ENCODE assay signal across 28 cellular contexts in the genomic region with DNA sequence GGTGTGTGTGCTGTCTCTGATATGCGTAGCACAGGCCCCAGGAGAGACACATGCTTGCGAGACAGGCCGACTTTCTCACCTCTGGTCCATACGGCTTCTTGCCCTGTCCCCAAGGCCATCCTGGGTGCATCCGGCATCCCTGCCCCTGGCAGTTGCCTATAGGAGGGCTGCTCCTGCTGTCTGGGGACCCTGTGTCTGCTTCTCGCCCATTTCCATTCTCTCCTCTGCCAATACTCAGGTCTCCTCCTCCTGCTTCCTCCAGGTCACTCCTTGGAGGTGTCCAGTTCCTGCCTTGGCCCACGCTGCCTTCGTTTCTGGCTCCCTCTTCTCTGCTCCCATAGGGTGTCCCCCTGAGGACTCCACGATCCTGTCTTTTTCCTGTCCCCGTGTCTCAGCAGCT.
"Had no signal": no experiment of that assay in that cellular context is flagged by ENCODE, and none has a peak within 500 bp of the region (broad histone marks: within the 10 kb centered on the region; RNA-seq: fewer than 3 reads in every experiment).

No MANE protein-coding gene starts in this region.

- H3K27ac ChIP-seq: adrenal gland, ascending aorta, breast epithelium, cardiac muscle cell, epithelial cell of prostate, esophagus squamous epithelium, gastroesophageal sphincter had no signal

- H3K27me3 ChIP-seq: adrenal gland had no signal

- H3K9me3 ChIP-seq: adrenal gland, ascending aorta, breast epithelium, esophagus squamous epithelium, gastroesophageal sphincter had no signal

- H3K36me3 ChIP-seq: adrenal gland, ascending aorta, breast epithelium, cardiac muscle cell, esophagus squamous epithelium, gastroesophageal sphincter had no signal

- H3K4me1 ChIP-seq: adrenal gland, ascending aorta, breast epithelium had no signal

- H3K4me3 ChIP-seq: adrenal gland, ascending aorta, breast epithelium, cardiac muscle cell, esophagus squamous epithelium, gastroesophageal sphincter had no signal

- DNase-seq: activated CD4-positive, alpha-beta memory T cell treated with anti-CD3 and anti-CD28 coated beads for 36 hours; activated CD4-positive, alpha-beta T cell treated with anti-CD3 and anti-CD28 coated beads for 36 hours; activated CD4-positive, alpha-beta T cell treated with anti-CD3 and anti-CD28 coated beads, Interleukin-2, amount 10 ng/mL, durations not matched to agents 24 days and 14 days; activated CD4-positive, CD25-positive, alpha-beta regulatory T cell; activated CD4-positive, CD25-positive, alpha-beta regulatory T cell treated with anti-CD3 and anti-CD28 coated beads, Interleukin-2, amount 50 U/mL, for 72 hours; activated CD8-positive, alpha-beta memory T cell treated with anti-CD3 and anti-CD28 coated beads, Interleukin-2, amount 10 ng/mL, durations not matched to agents 7 days and 5 days; activated CD8-positive, alpha-beta memory T cell treated with anti-CD3 and anti-CD28 coated beads, Interleukin-2, amount 50 U/mL, for 4 hours; activated CD8-positive, alpha-beta T cell treated with anti-CD3 and anti-CD28 coated beads, Interleukin-2, amount 10 ng/mL, durations not matched to agents 7 days and 5 days; activated effector memory CD4-positive, alpha-beta T cell treated with anti-CD3 and anti-CD28 coated beads, Interleukin-2, amount 50 U/mL, for 16 hours; activated naive CD4-positive, alpha-beta T cell treated with anti-CD3 and anti-CD28 coated beads for 36 hours; activated naive CD8-positive, alpha-beta T cell treated with anti-CD3 and anti-CD28 coated beads for 36 hours; activated naive CD8-positive, alpha-beta T cell treated with anti-CD3 and anti-CD28 coated beads, Interleukin-2, amount 50 U/mL, for 24 hours; activated T-cell treated with anti-CD3 and anti-CD28 coated beads, Interleukin-2, amount 50 U/mL, for 1 hour; activated T-cell treated with anti-CD3 and anti-CD28 coated beads, Interleukin-2, amount 50 U/mL, for 48 hours; adrenal gland; cortex of kidney; dermis blood vessel endothelial cell; effector CD8-positive, alpha-beta T cell; esophagus squamous epithelium; foreskin melanocyte; SW 1271; T-helper 1 cell; T-helper 2 cell had no signal

- ATAC-seq: activated CD4-positive, alpha-beta T cell treated with anti-CD3 and anti-CD28 coated beads for 36 hours; activated CD8-positive, alpha-beta memory T cell treated with anti-CD3 and anti-CD28 coated beads, Interleukin-2, amount 10 ng/mL, durations not matched to agents 7 days and 5 days; activated CD8-positive, alpha-beta T cell treated with anti-CD3 and anti-CD28 coated beads, Interleukin-2, amount 10 ng/mL, durations not matched to agents 7 days and 5 days; activated naive CD8-positive, alpha-beta T cell treated with anti-CD3 and anti-CD28 coated beads, Interleukin-2, amount 50 U/mL, for 24 hours; gastroesophageal sphincter had no signal
